In genomic region chr13:75442736-75443234, GRCh38 we compare ENCODE assay signal across 1 cellular context.
A peak's percentile ranks its signal among the peaks of the same experiment; 100 is the strongest.
TF ChIP-seq lines count a peak whose summit lies in the region.

No MANE protein-coding gene starts in this region.

TF ChIP-seq in HepG2, 621 proteins besides CTCF, POLR2A, EP300 and RAD21 (continued from another document):
- TF ChIP-seq ZNF710 (CRISPR knock-in tag; IDR thresholded peaks at IDR 0.05; ENCODE audit: borderline replicate concordance): peak; percentile 95
- TF ChIP-seq, protein P1, sequence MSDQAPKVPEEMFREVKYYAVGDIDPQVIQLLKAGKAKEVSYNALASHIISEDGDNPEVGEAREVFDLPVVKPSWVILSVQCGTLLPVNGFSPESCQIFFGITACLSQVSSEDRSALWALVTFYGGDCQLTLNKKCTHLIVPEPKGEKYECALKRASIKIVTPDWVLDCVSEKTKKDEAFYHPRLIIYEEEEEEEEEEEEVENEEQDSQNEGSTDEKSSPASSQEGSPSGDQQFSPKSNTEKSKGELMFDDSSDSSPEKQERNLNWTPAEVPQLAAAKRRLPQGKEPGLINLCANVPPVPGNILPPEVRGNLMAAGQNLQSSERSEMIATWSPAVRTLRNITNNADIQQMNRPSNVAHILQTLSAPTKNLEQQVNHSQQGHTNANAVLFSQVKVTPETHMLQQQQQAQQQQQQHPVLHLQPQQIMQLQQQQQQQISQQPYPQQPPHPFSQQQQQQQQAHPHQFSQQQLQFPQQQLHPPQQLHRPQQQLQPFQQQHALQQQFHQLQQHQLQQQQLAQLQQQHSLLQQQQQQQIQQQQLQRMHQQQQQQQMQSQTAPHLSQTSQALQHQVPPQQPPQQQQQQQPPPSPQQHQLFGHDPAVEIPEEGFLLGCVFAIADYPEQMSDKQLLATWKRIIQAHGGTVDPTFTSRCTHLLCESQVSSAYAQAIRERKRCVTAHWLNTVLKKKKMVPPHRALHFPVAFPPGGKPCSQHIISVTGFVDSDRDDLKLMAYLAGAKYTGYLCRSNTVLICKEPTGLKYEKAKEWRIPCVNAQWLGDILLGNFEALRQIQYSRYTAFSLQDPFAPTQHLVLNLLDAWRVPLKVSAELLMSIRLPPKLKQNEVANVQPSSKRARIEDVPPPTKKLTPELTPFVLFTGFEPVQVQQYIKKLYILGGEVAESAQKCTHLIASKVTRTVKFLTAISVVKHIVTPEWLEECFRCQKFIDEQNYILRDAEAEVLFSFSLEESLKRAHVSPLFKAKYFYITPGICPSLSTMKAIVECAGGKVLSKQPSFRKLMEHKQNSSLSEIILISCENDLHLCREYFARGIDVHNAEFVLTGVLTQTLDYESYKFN (CRISPR knock-in tag; conservative IDR thresholded peaks at IDR 0.05): 0 out of 2 replicates have a peak, but pooled peaks have one; percentile 11
- no peak for TF ChIP-seq MTF2 (CRISPR knock-in tag; IDR thresholded peaks at IDR 0.05; ENCODE audit: borderline replicate concordance)
- TF ChIP-seq HDAC1 (CRISPR knock-in tag; IDR thresholded peaks at IDR 0.05): 0 out of 2 replicates have a peak, but pooled peaks have one; percentile 25
- peak; percentile 13 for TF ChIP-seq ASH2L (IDR thresholded peaks at IDR 0.05; ENCODE audit: insufficient read length, low read depth, low read length)
- TF ChIP-seq KAT2B (IDR thresholded peaks at IDR 0.05; ENCODE audit: borderline replicate concordance, low read depth, low read length): no peak
- TF ChIP-seq NFKB2 (CRISPR knock-in tag; IDR thresholded peaks at IDR 0.05; ENCODE audit: borderline replicate concordance): no peak
- no peak for TF ChIP-seq HES4 (CRISPR knock-in tag; IDR thresholded peaks at IDR 0.05; ENCODE audit: borderline replicate concordance)
- TF ChIP-seq POGZ (CRISPR knock-in tag; IDR thresholded peaks at IDR 0.05): peak; percentile 44; the same call in 1 of the 2 replicates
